ENCODE assay signal across 18 cellular contexts in the genomic region with DNA sequence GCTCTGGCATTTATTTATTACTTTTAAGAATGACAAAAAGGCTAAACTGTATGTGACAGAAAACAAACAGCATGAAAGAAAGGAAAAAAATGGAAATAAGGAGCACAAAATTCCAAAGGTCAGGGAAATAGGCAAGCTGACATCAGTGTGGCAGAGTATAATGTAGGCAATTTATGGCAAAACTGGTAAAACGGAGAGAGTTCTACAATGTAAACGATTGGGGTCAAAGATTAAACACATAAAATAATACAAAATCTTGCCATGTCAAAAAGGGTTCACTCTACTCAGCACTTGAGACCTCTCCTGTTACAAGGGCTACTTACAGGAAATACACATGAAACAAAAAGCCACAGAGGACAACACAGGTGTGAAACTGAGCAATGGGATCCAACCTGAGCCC. TPM values are rescaled to one million over a fixed set of nuclear protein-coding genes. Genes with fewer than 3 reads are reported as not detected.
A peak's percentile ranks its signal among the peaks of the same experiment; 100 is the strongest.
DNase-seq lines count a peak whose midpoint lies in the region; ATAC-seq and TF ChIP-seq lines count a peak whose summit lies in the region.
"Had no signal": no experiment of that assay in that cellular context is flagged by ENCODE, and none has a peak within 500 bp of the region (broad histone marks: within the 10 kb centered on the region; RNA-seq: fewer than 3 reads in every experiment).

No MANE protein-coding gene starts in this region.

- H3K36me3 Mint-ChIP-seq in nephron progenitor cell (ENCODE audit: low read depth) = peaks cover 67% of the 10 kb centered on the region
- H3K36me3 Mint-ChIP-seq in CD4-positive, alpha-beta memory T cell = peaks cover 53 to 59% of the 10 kb centered on the region in 2 donors
- peaks cover 2 to 4% of the 10 kb centered on the region in 2 donors for H3K36me3 Mint-ChIP-seq in activated T-cell treated with anti-CD3 and anti-CD28 coated beads, Interleukin-2, amount 50 U/mL, for 72 hours (ENCODE audit: insufficient read depth in 2 of 2)

- TF ChIP-seq EP300 in gastroesophageal sphincter (IDR thresholded peaks at IDR 0.05) (no peak), tibial nerve (IDR thresholded peaks at IDR 0.05) (no peak)

- TF ChIP-seq POLR2A in gastroesophageal sphincter (IDR thresholded peaks at IDR 0.05) (no peak), tibial nerve (IDR thresholded peaks at IDR 0.05) (no peak)

- DNase-seq in nephron progenitor cell (no peak), tibial nerve (ENCODE audit: low spot score in 2 of 2) (no peak), HuH-7 (ENCODE audit: low spot score) (no peak), HEK293T (ENCODE audit: extremely low spot score) (no peak)
- DNase-seq in CD4-positive, alpha-beta memory T cell = no peak
- DNase-seq in activated T-cell treated with anti-CD3 and anti-CD28 coated beads, Interleukin-2, amount 50 U/mL, for 72 hours = no peak
- DNase-seq: DND-41, GDM1, HCEC 1CT, NCI-H1048, NCI-H146, NCI-H2107, NCI-H226, NCI-H69, PC-3 had no signal

- 26 to 43% methylated on average over 2 of the region's 2 CpGs for WGBS in gastroesophageal sphincter (ENCODE audit: low coverage in 1 of 2), 2 donors
- WGBS in tibial nerve, 2 donors = 28% methylated on average over 2 of the region's 2 CpGs

- H3K4me3 ChIP-seq in gastroesophageal sphincter (no peak overlapping the region), tibial nerve (no peak overlapping the region)
- no peak overlapping the region for H3K4me3 ChIP-seq in CD4-positive, alpha-beta memory T cell (ENCODE audit: low read length in 2 of 2)

- no peak overlapping the region for H3K4me3 Mint-ChIP-seq in nephron progenitor cell
- no peak overlapping the region for H3K4me3 Mint-ChIP-seq in CD4-positive, alpha-beta memory T cell
- H3K4me3 Mint-ChIP-seq in activated T-cell treated with anti-CD3 and anti-CD28 coated beads, Interleukin-2, amount 50 U/mL, for 72 hours = no peak overlapping the region
- H3K4me3 Mint-ChIP-seq: CD14-positive monocyte had no signal

- H3K4me1 ChIP-seq in gastroesophageal sphincter = peaks cover 8 to 51% (median 17%) of the 10 kb centered on the region in 3 donors
- H3K4me1 ChIP-seq in tibial nerve = peaks cover 0 to 51% (median 31%) of the 10 kb centered on the region in 4 donors
- no peaks in the 10 kb centered on the region for H3K4me1 ChIP-seq in CD4-positive, alpha-beta memory T cell (ENCODE audit: insufficient read depth, low read length)

- H3K27me3 ChIP-seq in gastroesophageal sphincter (no peaks in the 10 kb centered on the region), tibial nerve (no peaks in the 10 kb centered on the region)
- H3K27me3 ChIP-seq in CD4-positive, alpha-beta memory T cell (ENCODE audit: insufficient read depth, low read length) = no peaks in the 10 kb centered on the region

- H3K4me1 Mint-ChIP-seq in nephron progenitor cell = peaks cover 25% of the 10 kb centered on the region
- peaks cover 0 to 4% (median 0%) of the 10 kb centered on the region in 4 donors for H3K4me1 Mint-ChIP-seq in CD4-positive, alpha-beta memory T cell
- H3K4me1 Mint-ChIP-seq in activated T-cell treated with anti-CD3 and anti-CD28 coated beads, Interleukin-2, amount 50 U/mL, for 72 hours (ENCODE audit: low read depth) = no peaks in the 10 kb centered on the region

- no peaks in the 10 kb centered on the region for H3K9me3 Mint-ChIP-seq in nephron progenitor cell
- no peaks in the 10 kb centered on the region for H3K9me3 Mint-ChIP-seq in CD4-positive, alpha-beta memory T cell
- no peaks in the 10 kb centered on the region for H3K9me3 Mint-ChIP-seq in activated T-cell treated with anti-CD3 and anti-CD28 coated beads, Interleukin-2, amount 50 U/mL, for 72 hours
- H3K9me3 Mint-ChIP-seq: CD14-positive monocyte had no signal

- no peaks in the 10 kb centered on the region for H3K27me3 Mint-ChIP-seq in nephron progenitor cell (ENCODE audit: low read depth, poor library complexity)
- H3K27me3 Mint-ChIP-seq in CD4-positive, alpha-beta memory T cell = no peaks in the 10 kb centered on the region
- H3K27me3 Mint-ChIP-seq in activated T-cell treated with anti-CD3 and anti-CD28 coated beads, Interleukin-2, amount 50 U/mL, for 72 hours (ENCODE audit: low read depth) = no peaks in the 10 kb centered on the region

- CTCF ChIA-PET in CD4-positive, alpha-beta memory T cell (lab: Charles Lee; ENCODE audit: partially characterized antibody) = no interaction called here
- CTCF ChIA-PET in HEK293T (lab: Yijun Ruan, JAX) = interaction anchor here (0.6 to 1.5 kb wide), 2 partner anchors 11 to 1142 kb away, joined by 5 to 7 read pairs; no protein-coding TSS in a partner anchor

- ATAC-seq in gastroesophageal sphincter = no peak
- no peak for ATAC-seq in activated T-cell treated with anti-CD3 and anti-CD28 coated beads, Interleukin-2, amount 50 U/mL, for 72 hours (replicated peaks in 1 of 2)
- ATAC-seq: PC-3 had no signal

- no peak for TF ChIP-seq CTCF in gastroesophageal sphincter (IDR thresholded peaks at IDR 0.05)
- no peak for TF ChIP-seq CTCF in nephron progenitor cell (IDR thresholded peaks at IDR 0.05)
- no peak for TF ChIP-seq CTCF in tibial nerve (IDR thresholded peaks at IDR 0.05)

- H3K36me3 ChIP-seq in gastroesophageal sphincter = peaks cover 0 to 15% of the 10 kb centered on the region in 2 donors
- peaks cover 0 to 18% (median 0%) of the 10 kb centered on the region in 3 donors for H3K36me3 ChIP-seq in tibial nerve
- peaks cover 9% of the 10 kb centered on the region for H3K36me3 ChIP-seq in CD4-positive, alpha-beta memory T cell (ENCODE audit: insufficient read depth, low read length)

- POLR2A ChIA-PET in CD4-positive, alpha-beta memory T cell (lab: Charles Lee; ENCODE audit: partially characterized antibody) = no interaction called here
- POLR2A ChIA-PET in HEK293T (lab: Yijun Ruan, JAX) = no interaction called here

- intact Hi-C loops in CD4-positive, alpha-beta memory T cell (cut with micrococcal nuclease) = no loop called here

- H3K9me3 ChIP-seq in gastroesophageal sphincter = no peaks in the 10 kb centered on the region
- H3K9me3 ChIP-seq in tibial nerve = no peaks in the 10 kb centered on the region
- no peaks in the 10 kb centered on the region for H3K9me3 ChIP-seq in CD4-positive, alpha-beta memory T cell (ENCODE audit: control insufficient read depth in 1 of 2, low read length in 2 of 2)

- H3K27ac ChIP-seq in angular gyrus (ENCODE audit: low read depth, low read length) (peak overlapping the region; percentile 95), gastroesophageal sphincter (peak overlapping the region in 3 of 4 donors; percentile 21 to 78 (median 73)), tibial nerve (peak overlapping the region; percentile 32 to 95 (median 87))
- H3K27ac ChIP-seq in CD4-positive, alpha-beta memory T cell (ENCODE audit: low read depth, low read length) = no peak overlapping the region

- peak overlapping the region; percentile 77 for H3K27ac Mint-ChIP-seq in nephron progenitor cell
- H3K27ac Mint-ChIP-seq in CD4-positive, alpha-beta memory T cell = peak overlapping the region in 3 of 7 donors; percentile 13 to 72 (median 62)
- no peak overlapping the region for H3K27ac Mint-ChIP-seq in activated T-cell treated with anti-CD3 and anti-CD28 coated beads, Interleukin-2, amount 50 U/mL, for 72 hours
- H3K27ac Mint-ChIP-seq: CD14-positive monocyte had no signal

TF ChIP-seq in HEK293T, 16 proteins besides CTCF, POLR2A, EP300 and RAD21:
- TF ChIP-seq NFRKB (IDR thresholded peaks at IDR 0.05) (no peak), CTBP1 (IDR thresholded peaks at IDR 0.05; ENCODE audit: borderline replicate concordance) (no peak), FOXK2 (IDR thresholded peaks at IDR 0.05) (no peak), SUZ12 (IDR thresholded peaks at IDR 0.05) (no peak), BHLHE40 (IDR thresholded peaks at IDR 0.05; ENCODE audit: borderline replicate concordance) (no peak), LEF1 (IDR thresholded peaks at IDR 0.05; ENCODE audit: borderline replicate concordance) (no peak), FOXM1 (IDR thresholded peaks at IDR 0.05; ENCODE audit: borderline replicate concordance) (no peak), HDGF (IDR thresholded peaks at IDR 0.05; ENCODE audit: borderline replicate concordance) (no peak), TARDBP (IDR thresholded peaks at IDR 0.05) (no peak), SP1 (IDR thresholded peaks at IDR 0.05) (no peak), ZNF384 (IDR thresholded peaks at IDR 0.05) (no peak), ELF4 (IDR thresholded peaks at IDR 0.05) (no peak), FOXA1 (IDR thresholded peaks at IDR 0.05) (no peak), L3MBTL2 (conservative IDR thresholded peaks at IDR 0.05) (no peak)
- TF ChIP-seq, protein P1, sequence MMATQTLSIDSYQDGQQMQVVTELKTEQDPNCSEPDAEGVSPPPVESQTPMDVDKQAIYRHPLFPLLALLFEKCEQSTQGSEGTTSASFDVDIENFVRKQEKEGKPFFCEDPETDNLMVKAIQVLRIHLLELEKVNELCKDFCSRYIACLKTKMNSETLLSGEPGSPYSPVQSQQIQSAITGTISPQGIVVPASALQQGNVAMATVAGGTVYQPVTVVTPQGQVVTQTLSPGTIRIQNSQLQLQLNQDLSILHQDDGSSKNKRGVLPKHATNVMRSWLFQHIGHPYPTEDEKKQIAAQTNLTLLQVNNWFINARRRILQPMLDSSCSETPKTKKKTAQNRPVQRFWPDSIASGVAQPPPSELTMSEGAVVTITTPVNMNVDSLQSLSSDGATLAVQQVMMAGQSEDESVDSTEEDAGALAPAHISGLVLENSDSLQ (IDR thresholded peaks at IDR 0.05) = no peak

RNA-seq across cellular contexts. Expression of a gene that starts 47.0 kb away (rescaled TPM):
- total RNA-seq in gastroesophageal sphincter (1 to 10 TPM; 5.4 to 5.9 (median 5.5) TPM), tibial nerve (10 to 100 TPM in 3 of 4 donors, 1 to 10 TPM in 1; 2.1 to 18.9 (median 12.4) TPM)
- 10 to 100 TPM in 1 of 2 experiments, 1 to 10 TPM in 1; 9.6 to 17.3 TPM for total RNA-seq in CD4-positive, alpha-beta memory T cell
- polyA plus RNA-seq in CD4-positive, alpha-beta memory T cell = 1 to 10 TPM; 1.9 to 2.0 TPM
- 10 to 100 TPM; 12.8 to 16.2 TPM for total RNA-seq in activated T-cell treated with anti-CD3 and anti-CD28 coated beads, Interleukin-2, amount 50 U/mL, for 72 hours

RNA-seq across cellular contexts. Expression of a gene that starts 48.8 kb away (rescaled TPM):
- total RNA-seq in gastroesophageal sphincter (10 to 100 TPM in 2 of 4 donors, 1 to 10 TPM in 2; 3.8 to 17.0 (median 8.4) TPM), tibial nerve (10 to 100 TPM in 3 of 4 donors, 1 to 10 TPM in 1; 9.9 to 31.7 (median 22.9) TPM)
- 10 to 100 TPM; 26.4 to 34.5 TPM for total RNA-seq in CD4-positive, alpha-beta memory T cell
- polyA plus RNA-seq in CD4-positive, alpha-beta memory T cell = 1 to 10 TPM; 5.8 to 6.9 TPM
- total RNA-seq in activated T-cell treated with anti-CD3 and anti-CD28 coated beads, Interleukin-2, amount 50 U/mL, for 72 hours = 10 to 100 TPM; 19.5 to 26.5 TPM
